ENCODE assay signal across 2 cellular contexts in the genomic region with DNA sequence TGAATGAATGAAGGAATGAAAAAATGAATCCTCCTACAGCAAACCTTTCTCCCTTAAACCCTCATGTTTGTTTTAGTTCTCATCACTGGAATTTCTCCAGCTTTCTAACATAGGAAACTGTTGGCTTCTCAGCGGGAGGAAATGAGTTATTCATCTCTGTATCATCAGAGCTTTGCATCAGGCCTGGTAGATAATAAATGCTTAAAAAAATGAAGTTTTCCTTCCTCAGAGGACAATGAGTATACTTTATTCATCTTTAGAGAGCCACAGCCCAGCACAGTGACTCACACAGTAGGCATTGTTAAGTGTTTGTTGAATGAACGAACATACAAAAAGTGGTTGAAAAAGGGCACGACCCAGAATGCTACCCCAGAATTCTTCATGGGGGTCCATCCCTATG.
TF ChIP-seq lines count a peak whose summit lies in the region.

No MANE protein-coding gene starts in this region.

TF ChIP-seq in endothelial cell of umbilical vein, 7 proteins besides CTCF, POLR2A, EP300 and RAD21 (continued from another document):
- no peak for TF ChIP-seq EZH2 (IDR thresholded peaks at IDR 0.05; ENCODE audit: borderline replicate concordance, low read depth, low read length, severe bottlenecking)

TF ChIP-seq in HepG2, 621 proteins besides CTCF, POLR2A, EP300 and RAD21 (continued from another document):
- TF ChIP-seq TRIM22 (IDR thresholded peaks at IDR 0.05) = no peak
- no peak for TF ChIP-seq ZNF34 (CRISPR knock-in tag; IDR thresholded peaks at IDR 0.05; ENCODE audit: borderline replicate concordance)
- no peak for TF ChIP-seq NR2C2 (CRISPR knock-in tag; IDR thresholded peaks at IDR 0.05; ENCODE audit: borderline replicate concordance)
- no peak for TF ChIP-seq MXD4 (CRISPR knock-in tag; IDR thresholded peaks at IDR 0.05)
- no peak for TF ChIP-seq ZNF468 (CRISPR knock-in tag; IDR thresholded peaks at IDR 0.05)
- TF ChIP-seq IKZF5 (CRISPR knock-in tag; IDR thresholded peaks at IDR 0.05) = no peak
